1 cellular context compared by ENCODE assay signal in the genomic region with DNA sequence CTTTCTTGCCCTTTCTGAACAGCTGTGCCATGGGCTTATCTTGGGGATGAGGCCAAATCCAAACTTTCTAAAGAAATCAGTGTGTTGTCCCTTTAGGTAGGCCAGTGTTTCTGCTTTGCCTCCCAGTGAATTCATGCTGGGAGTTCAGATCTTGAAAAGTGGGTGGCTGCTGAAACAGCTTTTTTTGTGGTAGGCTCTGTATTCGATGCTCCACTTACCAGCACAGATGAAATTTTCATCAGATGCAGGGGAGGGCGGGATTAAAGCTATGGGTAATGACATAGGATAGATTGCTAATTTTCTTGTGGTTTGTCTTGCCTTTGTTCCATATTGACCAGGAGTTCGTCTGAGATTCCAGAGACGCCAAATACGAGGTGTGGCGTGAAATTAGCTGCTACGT.
TF ChIP-seq lines count a peak whose summit lies in the region.

No MANE protein-coding gene starts in this region.

TF ChIP-seq in neural cell, 6 proteins besides CTCF, POLR2A, EP300 and RAD21:
- TF ChIP-seq EZH2 (IDR thresholded peaks at IDR 0.05; ENCODE audit: borderline replicate concordance, insufficient read depth, low read length, poor library complexity, severe bottlenecking) = no peak
- TF ChIP-seq MXI1 (conservative IDR thresholded peaks at IDR 0.05; ENCODE audit: poor library complexity, severe bottlenecking) = no peak
- TF ChIP-seq, protein P1, sequence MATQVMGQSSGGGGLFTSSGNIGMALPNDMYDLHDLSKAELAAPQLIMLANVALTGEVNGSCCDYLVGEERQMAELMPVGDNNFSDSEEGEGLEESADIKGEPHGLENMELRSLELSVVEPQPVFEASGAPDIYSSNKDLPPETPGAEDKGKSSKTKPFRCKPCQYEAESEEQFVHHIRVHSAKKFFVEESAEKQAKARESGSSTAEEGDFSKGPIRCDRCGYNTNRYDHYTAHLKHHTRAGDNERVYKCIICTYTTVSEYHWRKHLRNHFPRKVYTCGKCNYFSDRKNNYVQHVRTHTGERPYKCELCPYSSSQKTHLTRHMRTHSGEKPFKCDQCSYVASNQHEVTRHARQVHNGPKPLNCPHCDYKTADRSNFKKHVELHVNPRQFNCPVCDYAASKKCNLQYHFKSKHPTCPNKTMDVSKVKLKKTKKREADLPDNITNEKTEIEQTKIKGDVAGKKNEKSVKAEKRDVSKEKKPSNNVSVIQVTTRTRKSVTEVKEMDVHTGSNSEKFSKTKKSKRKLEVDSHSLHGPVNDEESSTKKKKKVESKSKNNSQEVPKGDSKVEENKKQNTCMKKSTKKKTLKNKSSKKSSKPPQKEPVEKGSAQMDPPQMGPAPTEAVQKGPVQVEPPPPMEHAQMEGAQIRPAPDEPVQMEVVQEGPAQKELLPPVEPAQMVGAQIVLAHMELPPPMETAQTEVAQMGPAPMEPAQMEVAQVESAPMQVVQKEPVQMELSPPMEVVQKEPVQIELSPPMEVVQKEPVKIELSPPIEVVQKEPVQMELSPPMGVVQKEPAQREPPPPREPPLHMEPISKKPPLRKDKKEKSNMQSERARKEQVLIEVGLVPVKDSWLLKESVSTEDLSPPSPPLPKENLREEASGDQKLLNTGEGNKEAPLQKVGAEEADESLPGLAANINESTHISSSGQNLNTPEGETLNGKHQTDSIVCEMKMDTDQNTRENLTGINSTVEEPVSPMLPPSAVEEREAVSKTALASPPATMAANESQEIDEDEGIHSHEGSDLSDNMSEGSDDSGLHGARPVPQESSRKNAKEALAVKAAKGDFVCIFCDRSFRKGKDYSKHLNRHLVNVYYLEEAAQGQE (IDR thresholded peaks at IDR 0.05; ENCODE audit: borderline replicate concordance) = no peak
- TF ChIP-seq TAF1 (IDR thresholded peaks at IDR 0.05; ENCODE audit: low read depth) = no peak
- TF ChIP-seq SMC3 (conservative IDR thresholded peaks at IDR 0.05; ENCODE audit: poor library complexity) = no peak
- no peak for TF ChIP-seq POLR2AphosphoS5 (IDR thresholded peaks at IDR 0.05)
